ENCODE assay signal across 1 cellular context in genomic region chr19:15673176-15673654, GRCh38.
TF ChIP-seq lines count a peak whose summit lies in the region.

No MANE protein-coding gene starts in this region.

TF ChIP-seq in HepG2, 621 proteins besides CTCF, POLR2A, EP300 and RAD21 (continued from another document and continues in another):
- TF ChIP-seq ZNF142 (CRISPR knock-in tag; IDR thresholded peaks at IDR 0.05): no peak
- no peak for TF ChIP-seq NR3C1 (CRISPR knock-in tag; IDR thresholded peaks at IDR 0.05)
- TF ChIP-seq, protein P1, sequence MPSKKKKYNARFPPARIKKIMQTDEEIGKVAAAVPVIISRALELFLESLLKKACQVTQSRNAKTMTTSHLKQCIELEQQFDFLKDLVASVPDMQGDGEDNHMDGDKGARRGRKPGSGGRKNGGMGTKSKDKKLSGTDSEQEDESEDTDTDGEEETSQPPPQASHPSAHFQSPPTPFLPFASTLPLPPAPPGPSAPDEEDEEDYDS (CRISPR knock-in tag; IDR thresholded peaks at IDR 0.05): no peak
- TF ChIP-seq REXO4 (CRISPR knock-in tag; IDR thresholded peaks at IDR 0.05; ENCODE audit: borderline replicate concordance): no peak
- no peak for TF ChIP-seq TSC22D2 (CRISPR knock-in tag; IDR thresholded peaks at IDR 0.05; ENCODE audit: borderline replicate concordance)
- TF ChIP-seq, protein P2, sequence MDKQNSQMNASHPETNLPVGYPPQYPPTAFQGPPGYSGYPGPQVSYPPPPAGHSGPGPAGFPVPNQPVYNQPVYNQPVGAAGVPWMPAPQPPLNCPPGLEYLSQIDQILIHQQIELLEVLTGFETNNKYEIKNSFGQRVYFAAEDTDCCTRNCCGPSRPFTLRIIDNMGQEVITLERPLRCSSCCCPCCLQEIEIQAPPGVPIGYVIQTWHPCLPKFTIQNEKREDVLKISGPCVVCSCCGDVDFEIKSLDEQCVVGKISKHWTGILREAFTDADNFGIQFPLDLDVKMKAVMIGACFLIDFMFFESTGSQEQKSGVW (CRISPR knock-in tag; IDR thresholded peaks at IDR 0.05; ENCODE audit: borderline replicate concordance): no peak
- no peak for TF ChIP-seq SMAD9 (CRISPR knock-in tag; IDR thresholded peaks at IDR 0.05)
- TF ChIP-seq PRDM4 (CRISPR knock-in tag; IDR thresholded peaks at IDR 0.05; ENCODE audit: borderline replicate concordance): no peak
- TF ChIP-seq GABPB1 (CRISPR knock-in tag; IDR thresholded peaks at IDR 0.05): peak; percentile 25; the same call in 1 of the 2 replicates
- TF ChIP-seq PRDM10 (CRISPR knock-in tag; IDR thresholded peaks at IDR 0.05; ENCODE audit: low read depth): no peak
- no peak for TF ChIP-seq NFKBIZ (CRISPR knock-in tag; IDR thresholded peaks at IDR 0.05)
- no peak for TF ChIP-seq ZC3H4 (CRISPR knock-in tag; IDR thresholded peaks at IDR 0.05; ENCODE audit: borderline replicate concordance)
- TF ChIP-seq BRF2 (CRISPR knock-in tag; IDR thresholded peaks at IDR 0.05): no peak
- no peak for TF ChIP-seq ZNF562 (CRISPR knock-in tag; IDR thresholded peaks at IDR 0.05; ENCODE audit: borderline replicate concordance)
- TF ChIP-seq ZNF674 (CRISPR knock-in tag; IDR thresholded peaks at IDR 0.05; ENCODE audit: low read depth): no peak
- no peak for TF ChIP-seq PLRG1 (conservative IDR thresholded peaks at IDR 0.05)
- TF ChIP-seq TMF1 (CRISPR knock-in tag; IDR thresholded peaks at IDR 0.05; ENCODE audit: low read depth): no peak
- TF ChIP-seq, protein P3, sequence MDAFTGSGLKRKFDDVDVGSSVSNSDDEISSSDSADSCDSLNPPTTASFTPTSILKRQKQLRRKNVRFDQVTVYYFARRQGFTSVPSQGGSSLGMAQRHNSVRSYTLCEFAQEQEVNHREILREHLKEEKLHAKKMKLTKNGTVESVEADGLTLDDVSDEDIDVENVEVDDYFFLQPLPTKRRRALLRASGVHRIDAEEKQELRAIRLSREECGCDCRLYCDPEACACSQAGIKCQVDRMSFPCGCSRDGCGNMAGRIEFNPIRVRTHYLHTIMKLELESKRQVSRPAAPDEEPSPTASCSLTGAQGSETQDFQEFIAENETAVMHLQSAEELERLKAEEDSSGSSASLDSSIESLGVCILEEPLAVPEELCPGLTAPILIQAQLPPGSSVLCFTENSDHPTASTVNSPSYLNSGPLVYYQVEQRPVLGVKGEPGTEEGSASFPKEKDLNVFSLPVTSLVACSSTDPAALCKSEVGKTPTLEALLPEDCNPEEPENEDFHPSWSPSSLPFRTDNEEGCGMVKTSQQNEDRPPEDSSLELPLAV (CRISPR knock-in tag; conservative IDR thresholded peaks at IDR 0.05; ENCODE audit: low read depth): no peak
- no peak for TF ChIP-seq HOXA7 (CRISPR knock-in tag; IDR thresholded peaks at IDR 0.05)
- no peak for TF ChIP-seq ZNF512 (CRISPR knock-in tag; IDR thresholded peaks at IDR 0.05)
- no peak for TF ChIP-seq DNMT1 (CRISPR knock-in tag; IDR thresholded peaks at IDR 0.05)
- TF ChIP-seq ZNF383 (CRISPR knock-in tag; IDR thresholded peaks at IDR 0.05; ENCODE audit: borderline replicate concordance): no peak; the same call in 1 of the 2 replicates
- TF ChIP-seq, protein P4, sequence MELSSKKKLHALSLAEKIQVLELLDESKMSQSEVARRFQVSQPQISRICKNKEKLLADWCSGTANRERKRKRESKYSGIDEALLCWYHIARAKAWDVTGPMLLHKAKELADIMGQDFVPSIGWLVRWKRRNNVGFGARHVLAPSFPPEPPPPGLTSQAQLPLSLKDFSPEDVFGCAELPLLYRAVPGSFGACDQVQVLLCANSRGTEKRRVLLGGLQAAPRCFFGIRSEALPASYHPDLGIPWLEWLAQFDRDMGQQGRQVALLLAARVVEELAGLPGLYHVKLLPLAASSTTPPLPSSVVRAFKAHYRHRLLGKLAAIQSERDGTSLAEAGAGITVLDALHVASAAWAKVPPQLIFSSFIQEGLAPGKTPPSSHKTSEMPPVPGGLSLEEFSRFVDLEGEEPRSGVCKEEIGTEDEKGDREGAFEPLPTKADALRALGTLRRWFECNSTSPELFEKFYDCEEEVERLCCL (CRISPR knock-in tag; IDR thresholded peaks at IDR 0.05; ENCODE audit: borderline replicate concordance): no peak
- TF ChIP-seq AKNA (CRISPR knock-in tag; IDR thresholded peaks at IDR 0.05; ENCODE audit: borderline replicate concordance): no peak
